ENCODE assay signal across 20 cellular contexts in the genomic region with DNA sequence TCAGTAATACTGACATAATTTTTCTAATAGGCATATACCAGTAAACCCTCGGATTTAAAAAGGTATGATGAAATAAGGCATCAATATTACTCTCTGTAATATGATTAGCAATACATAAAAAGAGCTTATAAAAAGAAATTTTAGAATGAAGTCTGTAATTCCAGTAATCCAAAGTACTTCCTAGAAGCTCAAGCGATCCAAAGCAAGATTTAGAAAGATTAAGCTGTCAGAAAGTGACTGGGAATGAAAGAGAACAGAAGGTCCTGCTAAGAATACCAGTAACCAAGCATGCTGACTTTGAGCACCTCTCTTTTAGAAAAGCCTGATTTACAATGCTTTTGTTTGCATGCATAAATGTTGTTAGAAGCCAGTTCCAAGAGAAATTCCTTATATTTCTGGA.
A peak's percentile ranks its signal among the peaks of the same experiment; 100 is the strongest.
DNase-seq lines count a peak whose midpoint lies in the region; ATAC-seq and TF ChIP-seq lines count a peak whose summit lies in the region.
"Had no signal": no experiment of that assay in that cellular context is flagged by ENCODE, and none has a peak within 500 bp of the region (broad histone marks: within the 10 kb centered on the region; RNA-seq: fewer than 3 reads in every experiment).

No MANE protein-coding gene starts in this region.

- H3K4me2 ChIP-seq in GM23338: no peak overlapping the region
- no peak overlapping the region for H3K4me2 ChIP-seq in PC-3 (ENCODE audit: low read length)

- H3K4me1 Mint-ChIP-seq in GM23338: peaks cover 5% of the 10 kb centered on the region

- H3K36me3 ChIP-seq in GM23338 (ENCODE audit: insufficient read depth) (no peaks in the 10 kb centered on the region), PC-3 (ENCODE audit: low read depth, low read length) (no peaks in the 10 kb centered on the region), brain microvascular endothelial cell (replicated peaks) (no peaks in the 10 kb centered on the region), muscle layer of colon (ENCODE audit: insufficient read depth, low read length) (no peaks in the 10 kb centered on the region)
- H3K36me3 ChIP-seq: BLaER1 treated with 17β-estradiol and CSF1 and Interleukin-3, amounts not matched to agents 10 nM and 100 nM; HAP-1 had no signal

- H3K9me3 Mint-ChIP-seq in GM23338: no peaks in the 10 kb centered on the region
- H3K9me3 Mint-ChIP-seq: CD8-positive, alpha-beta T cell had no signal

- no TSS peak for BruUV-seq in PC-3 (replicated peaks; lab: Mats Ljungman, UMichigan)

- H3K9ac ChIP-seq in PC-3 (ENCODE audit: low read length): peak overlapping the region; percentile 84
- no peak overlapping the region for H3K9ac ChIP-seq in muscle layer of colon (ENCODE audit: low read length)
- H3K9ac ChIP-seq: BLaER1 treated with 17β-estradiol and CSF1 and Interleukin-3, amounts not matched to agents 10 nM and 100 nM had no signal

- peaks cover 1% of the 10 kb centered on the region for H3K27me3 Mint-ChIP-seq in GM23338 (ENCODE audit: insufficient read depth, low read depth, poor library complexity)

- no peak overlapping the region for H3K27ac Mint-ChIP-seq in GM23338
- H3K27ac Mint-ChIP-seq: CD8-positive, alpha-beta T cell had no signal

- H2AFZ ChIP-seq in GM23338 (0 out of 2 replicates have a peak overlapping the region, but pooled peaks have one; percentile 15), PC-3 (ENCODE audit: low read length) (peak overlapping the region; percentile 42)

- peak; percentile 12 for DNase-seq in GM23338 (ENCODE audit: low spot score)
- no peak for DNase-seq in PC-3
- no peak for DNase-seq in brain microvascular endothelial cell
- DNase-seq in middle frontal gyrus (ENCODE audit: extremely low spot score, low spot score): no peak
- DNase-seq in GM10248 (ENCODE audit: extremely low spot score): no peak
- no peak for DNase-seq in kidney tubule cell (ENCODE audit: low spot score)
- DNase-seq: Calu3; CD8-positive, alpha-beta T cell; DMS53; NCI-H1105; NCI-H1694; NCI-H2081 treated with DMSO at 0.1 percent for 48 hours; NCI-H510A; NCI-H748 treated with DMSO at 0.1 percent for 48 hours; OCI-M1; SIG-M5 had no signal

- H3K79me2 ChIP-seq in GM23338 (replicated peaks; ENCODE audit: insufficient read depth) (no peaks in the 10 kb centered on the region), PC-3 (ENCODE audit: low read length) (no peaks in the 10 kb centered on the region)

- H3K9me2 ChIP-seq in GM23338 (ENCODE audit: insufficient read depth) (no peaks in the 10 kb centered on the region; the same call in 1 of the 2 replicates), PC-3 (replicated peaks; ENCODE audit: low read length) (no peaks in the 10 kb centered on the region)

- CTCF ChIA-PET in PC-3 (lab: Charles Lee): no interaction called here
- CTCF ChIA-PET in GM10248 (lab: Yijun Ruan, JAX): interaction anchor here (1.1 kb wide), 1 partner anchor 9 kb away, joined by 3 read pairs; no protein-coding TSS in a partner anchor

- no peak overlapping the region for H3K27ac ChIP-seq in GM23338 (ENCODE audit: low read depth)
- peak overlapping the region; percentile 99 for H3K27ac ChIP-seq in PC-3 (ENCODE audit: low read length)
- peak overlapping the region; percentile 43 for H3K27ac ChIP-seq in brain microvascular endothelial cell
- H3K27ac ChIP-seq in muscle layer of colon (ENCODE audit: low read depth, low read length): peak overlapping the region; percentile 27
- H3K27ac ChIP-seq: BLaER1 treated with 17β-estradiol and CSF1 and Interleukin-3, amounts not matched to agents 10 nM and 100 nM had no signal

- in situ Hi-C loops in brain microvascular endothelial cell (cut with HindIII; ENCODE audit: low pct_ligation_motif_present, low sequenced_read_pairs): no loop called here

- H3K36me3 Mint-ChIP-seq in GM23338 (ENCODE audit: low read depth): no peaks in the 10 kb centered on the region
- H3K36me3 Mint-ChIP-seq: CD8-positive, alpha-beta T cell had no signal

- H3K4me3 ChIP-seq in GM23338: no peak overlapping the region
- no peak overlapping the region for H3K4me3 ChIP-seq in PC-3 (ENCODE audit: low read length)
- no peak overlapping the region for H3K4me3 ChIP-seq in brain microvascular endothelial cell (ENCODE audit: low read depth, low read length)
- no peak overlapping the region for H3K4me3 ChIP-seq in muscle layer of colon (ENCODE audit: low read depth in 1 of 2, low read length in 2 of 2)
- H3K4me3 ChIP-seq: BLaER1 treated with 17β-estradiol and CSF1 and Interleukin-3, amounts not matched to agents 10 nM and 100 nM; HAP-1 had no signal

- no peaks in the 10 kb centered on the region for H3K9me3 ChIP-seq in PC-3 (ENCODE audit: low read length)
- no peaks in the 10 kb centered on the region for H3K9me3 ChIP-seq in muscle layer of colon (ENCODE audit: low read length)
- H3K9me3 ChIP-seq: BLaER1 treated with 17β-estradiol and CSF1 and Interleukin-3, amounts not matched to agents 10 nM and 100 nM; HAP-1 had no signal

- H3K4me3 Mint-ChIP-seq in GM23338: no peak overlapping the region
- H3K4me3 Mint-ChIP-seq: CD8-positive, alpha-beta T cell had no signal

- ATAC-seq in GM23338: no peak
- no peak for ATAC-seq in PC-3
- no peak for ATAC-seq in GM19463 (IDR thresholded peaks at IDR 0.05; ENCODE audit: unreplicated experiment)
- ATAC-seq: CD8-positive, alpha-beta T cell had no signal

- POLR2A ChIA-PET in PC-3 (lab: Charles Lee; ENCODE audit: unreplicated experiment) (no interaction called here), GM10248 (lab: Yijun Ruan, JAX) (no interaction called here)

- TF ChIP-seq CTCF in GM23338 (conservative IDR thresholded peaks at IDR 0.05; ENCODE audit: low read depth in 2 of 2) (no peak), PC-3 (conservative IDR thresholded peaks at IDR 0.05; ENCODE audit: low read depth, low read length) (no peak), brain microvascular endothelial cell (IDR thresholded peaks at IDR 0.05; ENCODE audit: low read depth, low read length, missing control alignments) (no peak), GM10248 (IDR thresholded peaks at IDR 0.05; ENCODE audit: control extremely low read depth, extremely low read depth, low read depth, missing control alignments) (no peak)

- no peaks in the 10 kb centered on the region for H4K20me1 ChIP-seq in GM23338 (replicated peaks; ENCODE audit: insufficient read depth)
- no peaks in the 10 kb centered on the region for H4K20me1 ChIP-seq in PC-3 (ENCODE audit: low read length)
- H4K20me1 ChIP-seq: BLaER1 treated with 17β-estradiol and CSF1 and Interleukin-3, amounts not matched to agents 10 nM and 100 nM had no signal

- H3F3A ChIP-seq in GM23338 (replicated peaks; ENCODE audit: low read depth) (no peaks in the 10 kb centered on the region), PC-3 (ENCODE audit: low read length, unreplicated experiment) (peaks cover 11% of the 10 kb centered on the region)

- intact Hi-C loops in PC-3 (cut with micrococcal nuclease): no loop called here

- H3K27me3 ChIP-seq in GM23338 (ENCODE audit: insufficient read depth) (no peaks in the 10 kb centered on the region), PC-3 (ENCODE audit: low read length) (no peaks in the 10 kb centered on the region), brain microvascular endothelial cell (replicated peaks) (no peaks in the 10 kb centered on the region), muscle layer of colon (ENCODE audit: control insufficient read depth in 1 of 2, insufficient read depth in 2 of 2, low read length in 2 of 2) (no peaks in the 10 kb centered on the region)
- H3K27me3 ChIP-seq: BLaER1 treated with 17β-estradiol and CSF1 and Interleukin-3, amounts not matched to agents 10 nM and 100 nM had no signal

- H3K4me1 ChIP-seq in GM23338 (ENCODE audit: insufficient read depth) (no peaks in the 10 kb centered on the region), PC-3 (ENCODE audit: insufficient read depth, low read length) (peaks cover 35% of the 10 kb centered on the region), muscle layer of colon (ENCODE audit: insufficient read depth, low read length) (peaks cover 13% of the 10 kb centered on the region)
- H3K4me1 ChIP-seq: HAP-1 had no signal

TF ChIP-seq in GM23338, 12 proteins besides CTCF, POLR2A, EP300 and RAD21 (continues in another document):
- TF ChIP-seq CREB1 (CRISPR knock-in tag; IDR thresholded peaks at IDR 0.05; ENCODE audit: low read depth): no peak
- TF ChIP-seq POLR2AphosphoS5 (IDR thresholded peaks at IDR 0.05; ENCODE audit: low read depth): no peak
- no peak for TF ChIP-seq STAT1 (IDR thresholded peaks at IDR 0.05; ENCODE audit: unreplicated experiment)
- no peak for TF ChIP-seq NANOG (IDR thresholded peaks at IDR 0.05; ENCODE audit: borderline replicate concordance)
- TF ChIP-seq ZNF331 (CRISPR knock-in tag; IDR thresholded peaks at IDR 0.05; ENCODE audit: low read depth): no peak
- no peak for TF ChIP-seq ZNF114 (CRISPR knock-in tag; IDR thresholded peaks at IDR 0.05)
- TF ChIP-seq JUNB (IDR thresholded peaks at IDR 0.05; ENCODE audit: unreplicated experiment): no peak
- TF ChIP-seq, protein P1, sequence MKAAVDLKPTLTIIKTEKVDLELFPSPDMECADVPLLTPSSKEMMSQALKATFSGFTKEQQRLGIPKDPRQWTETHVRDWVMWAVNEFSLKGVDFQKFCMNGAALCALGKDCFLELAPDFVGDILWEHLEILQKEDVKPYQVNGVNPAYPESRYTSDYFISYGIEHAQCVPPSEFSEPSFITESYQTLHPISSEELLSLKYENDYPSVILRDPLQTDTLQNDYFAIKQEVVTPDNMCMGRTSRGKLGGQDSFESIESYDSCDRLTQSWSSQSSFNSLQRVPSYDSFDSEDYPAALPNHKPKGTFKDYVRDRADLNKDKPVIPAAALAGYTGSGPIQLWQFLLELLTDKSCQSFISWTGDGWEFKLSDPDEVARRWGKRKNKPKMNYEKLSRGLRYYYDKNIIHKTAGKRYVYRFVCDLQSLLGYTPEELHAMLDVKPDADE (IDR thresholded peaks at IDR 0.05): no peak
- no peak for TF ChIP-seq EZH2 (IDR thresholded peaks at IDR 0.05; ENCODE audit: low read depth, unreplicated experiment)
- TF ChIP-seq EZH2phosphoT487 (IDR thresholded peaks at IDR 0.05; ENCODE audit: unreplicated experiment): no peak
